1 cellular context compared by ENCODE assay signal in genomic region chr2:37324786-37325624, GRCh38.
TF ChIP-seq lines count a peak whose summit lies in the region.

Gene PRKD3 (minus strand): TSS chr2:37324833. CDS start chr2:37316524, 8,309 bp downstream.

TF ChIP-seq in K562, 482 proteins besides CTCF, POLR2A, EP300 and RAD21 (continued from another document and continues in another):
- TF ChIP-seq PHF8 (IDR thresholded peaks at IDR 0.05; ENCODE audit: borderline replicate concordance, low read length) (peak; percentile 68; the same call in 1 of the 2 replicates), REST (CRISPR knock-in tag; IDR thresholded peaks at IDR 0.05; ENCODE audit: low read depth) (peak; percentile 24; the same call in 1 of the 2 replicates), ZBTB40 (IDR thresholded peaks at IDR 0.05) (no peak), ZBTB40 (CRISPR knock-in tag; IDR thresholded peaks at IDR 0.05) (no peak), ZNF3 (CRISPR knock-in tag; IDR thresholded peaks at IDR 0.05) (no peak), ARNT (IDR thresholded peaks at IDR 0.05) (no peak), ELF4 (CRISPR knock-in tag; IDR thresholded peaks at IDR 0.05) (no peak), FOXM1 (IDR thresholded peaks at IDR 0.05; ENCODE audit: low read depth) (no peak), FOXM1 (CRISPR knock-in tag; IDR thresholded peaks at IDR 0.05; ENCODE audit: low read depth) (no peak), MTF1 (CRISPR knock-in tag; IDR thresholded peaks at IDR 0.05; ENCODE audit: borderline replicate concordance) (no peak), PPARD (CRISPR knock-in tag; IDR thresholded peaks at IDR 0.05) (no peak), E2F4 (CRISPR knock-in tag; IDR thresholded peaks at IDR 0.05; ENCODE audit: low read depth) (no peak), RNF2 (IDR thresholded peaks at IDR 0.05) (peak; percentile 23; the same call in 1 of the 2 replicates), ETV5 (CRISPR knock-in tag; IDR thresholded peaks at IDR 0.05; ENCODE audit: low read depth) (no peak), FOXO4 (CRISPR knock-in tag; IDR thresholded peaks at IDR 0.05) (no peak), ZNF143 (CRISPR knock-in tag; IDR thresholded peaks at IDR 0.05) (peak; percentile 74), IRF9 (tag; IDR thresholded peaks at IDR 0.05) (no peak), RBM15 (IDR thresholded peaks at IDR 0.05; ENCODE audit: insufficient read depth, low read length) (no peak), IRF1 (CRISPR knock-in tag; IDR thresholded peaks at IDR 0.05; ENCODE audit: borderline replicate concordance) (peak; percentile 25; the same call in 1 of the 2 replicates), ZNF239 (CRISPR knock-in tag; IDR thresholded peaks at IDR 0.05) (no peak), THRAP3 (IDR thresholded peaks at IDR 0.05; ENCODE audit: borderline replicate concordance) (no peak), BRD9 (IDR thresholded peaks at IDR 0.05; ENCODE audit: low read depth, partially characterized antibody) (no peak), SOX6 (IDR thresholded peaks at IDR 0.05) (no peak), ARID1B (IDR thresholded peaks at IDR 0.05) (no peak), DACH1 (IDR thresholded peaks at IDR 0.05; ENCODE audit: partially characterized antibody) (no peak), PTRF (tag; IDR thresholded peaks at IDR 0.05) (no peak), ZNF586 (CRISPR knock-in tag; conservative IDR thresholded peaks at IDR 0.05) (no peak), TFE3 (CRISPR knock-in tag; IDR thresholded peaks at IDR 0.05) (no peak), PYGO2 (tag; IDR thresholded peaks at IDR 0.05) (no peak), ZNF212 (CRISPR knock-in tag; IDR thresholded peaks at IDR 0.05) (no peak), ZC3H11A (IDR thresholded peaks at IDR 0.05; ENCODE audit: low read depth, low read length) (no peak), HES1 (IDR thresholded peaks at IDR 0.05; ENCODE audit: low read depth) (no peak), ZNF644 (tag; IDR thresholded peaks at IDR 0.05; ENCODE audit: low read depth) (no peak), GABPB2 (CRISPR knock-in tag; conservative IDR thresholded peaks at IDR 0.05) (no peak), ZMIZ1 (IDR thresholded peaks at IDR 0.05; ENCODE audit: low read depth in 2 of 2, low read length in 2 of 2) (no peak)
